Comparison of ENCODE assay signal across 23 cellular contexts in the genomic region with DNA sequence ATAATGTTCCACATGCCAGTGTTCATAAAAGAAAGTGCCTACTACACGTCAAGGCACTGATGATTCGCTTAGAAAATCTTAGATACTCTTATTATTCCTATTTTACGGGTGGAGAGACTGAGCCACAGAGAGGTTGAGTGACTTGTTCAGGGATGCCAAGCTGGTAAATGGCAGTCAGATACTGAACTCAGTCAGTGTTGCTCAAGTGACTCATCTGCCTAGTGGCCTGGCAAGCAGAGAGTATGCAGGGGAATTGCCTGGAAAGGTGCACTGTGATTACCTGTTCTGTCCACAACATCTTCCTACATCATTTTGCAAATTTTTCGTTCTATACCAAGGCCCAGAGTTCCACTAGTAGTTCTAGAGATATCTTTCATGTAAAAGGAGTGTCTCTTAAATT.
DNase-seq lines count a peak whose midpoint lies in the region; ATAC-seq lines count a peak whose summit lies in the region.
"Had no signal": no experiment of that assay in that cellular context is flagged by ENCODE, and none has a peak within 500 bp of the region (broad histone marks: within the 10 kb centered on the region; RNA-seq: fewer than 3 reads in every experiment).

No MANE protein-coding gene starts in this region.

- no peaks in the 10 kb centered on the region for H3K36me3 Mint-ChIP-seq in activated T-cell treated with anti-CD3 and anti-CD28 coated beads, Interleukin-2, amount 50 U/mL, for 72 hours (ENCODE audit: insufficient read depth in 2 of 2)
- H3K36me3 Mint-ChIP-seq in activated T-helper 17 cell treated with anti-CD3 and anti-CD28 coated beads, Interleukin-2, amount 50 U/mL, for 72 hours (ENCODE audit: low read depth), result no peaks in the 10 kb centered on the region

- H4K20me1 ChIP-seq in GM23248 (ENCODE audit: insufficient read depth), result peaks cover 6% of the 10 kb centered on the region; the same call in 1 of the 2 replicates

- H3K36me3 ChIP-seq in GM23248 (ENCODE audit: low read depth) (no peaks in the 10 kb centered on the region), trophoblast cell (ENCODE audit: control insufficient read depth in 1 of 2, insufficient read depth in 2 of 2, low read length in 2 of 2) (no peaks in the 10 kb centered on the region)
- H3K36me3 ChIP-seq: ascending aorta, sigmoid colon had no signal

- peaks cover 70% of the 10 kb centered on the region for H3K4me1 Mint-ChIP-seq in activated T-cell treated with anti-CD3 and anti-CD28 coated beads, Interleukin-2, amount 50 U/mL, for 72 hours (ENCODE audit: low read depth)
- H3K4me1 Mint-ChIP-seq in activated T-helper 17 cell treated with anti-CD3 and anti-CD28 coated beads, Interleukin-2, amount 50 U/mL, for 72 hours, result peaks cover 31% of the 10 kb centered on the region

- H3K9me3 Mint-ChIP-seq in activated T-cell treated with anti-CD3 and anti-CD28 coated beads, Interleukin-2, amount 50 U/mL, for 72 hours, result no peaks in the 10 kb centered on the region
- no peaks in the 10 kb centered on the region for H3K9me3 Mint-ChIP-seq in activated T-helper 17 cell treated with anti-CD3 and anti-CD28 coated beads, Interleukin-2, amount 50 U/mL, for 72 hours
- H3K9me3 Mint-ChIP-seq: activated CD4-positive, alpha-beta T cell treated with anti-CD3 and anti-CD28 coated beads, Interleukin-2, amount 10 ng/mL, durations not matched to agents 24 days and 14 days; activated T-helper 1 cell treated with anti-CD3 and anti-CD28 coated beads, Interleukin-12 subunit alpha, Interleukin-12 subunit beta, Interleukin-2, Interleukin-4 antibody, amounts not matched to agents 30 ng/mL and 10 ng/mL and 1 ng/mL, durations not matched to agents 14 hours and 24 hours and 36 hours; dendritic cell treated with granulocyte-macrophage colony-stimulating factor and Interleukin-4, amounts not matched to agents 40 ng/mL and 50 ng/mL, for 4 days had no signal

- H3K9ac ChIP-seq in GM23248 (no peak overlapping the region), trophoblast cell (ENCODE audit: low read length) (no peak overlapping the region)

- no peak overlapping the region for H3K4me2 ChIP-seq in GM23248 (ENCODE audit: unreplicated experiment)
- H3K4me2 ChIP-seq in trophoblast cell (ENCODE audit: low read length), result no peak overlapping the region
- H3K4me2 ChIP-seq: hepatocyte had no signal

- H2BK120ac ChIP-seq in trophoblast cell (ENCODE audit: insufficient read depth, low read length, poor library complexity), result no peak overlapping the region

- peak overlapping the region; percentile 49 for H2BK12ac ChIP-seq in trophoblast cell (ENCODE audit: low read length)

- no peaks in the 10 kb centered on the region for H3F3A ChIP-seq in GM23248 (ENCODE audit: insufficient read depth)

- H3K27me3 ChIP-seq in GM23248 (replicated peaks; ENCODE audit: insufficient read depth) (no peaks in the 10 kb centered on the region), trophoblast cell (ENCODE audit: insufficient read depth, low read length) (no peaks in the 10 kb centered on the region)
- H3K27me3 ChIP-seq: ascending aorta, hepatocyte, sigmoid colon had no signal

- DNase-seq in activated T-cell treated with anti-CD3 and anti-CD28 coated beads, Interleukin-2, amount 50 U/mL, for 72 hours, result peak; percentile 14 to 16
- no peak for DNase-seq in activated T-cell treated with anti-CD3 and anti-CD28 coated beads, Interleukin-2, amount 50 U/mL, for 1 hour
- DNase-seq in GM23248, result peak; percentile 18
- DNase-seq in trophoblast cell, result peak; percentile 30 to 61
- no peak for DNase-seq in NCI-H1048 (lab: John Stamatoyannopoulos, UW)
- DNase-seq in NCI-H2107 treated with DMSO at 0.1 percent for 48 hours (lab: John Stamatoyannopoulos, UW; ENCODE audit: unreplicated experiment), result no peak
- DNase-seq in NCI-H69 (lab: John Stamatoyannopoulos, UW), result no peak
- DNase-seq: activated CD4-positive, alpha-beta T cell treated with anti-CD3 and anti-CD28 coated beads, Interleukin-2, amount 10 ng/mL, durations not matched to agents 24 days and 14 days; HCEC 1CT; NCI-H1092; NCI-H2171; NK-92 treated with Interleukin-12 subunit alpha and Interleukin-12 subunit beta, amount 100 ng/mL, for 24 hours; SHP77; sigmoid colon; stimulated activated naive CD4-positive, alpha-beta T cell treated with Interleukin-2 at 50 U/mL for 16 hours; T-helper 2 cell had no signal

- H3K4me3 ChIP-seq in GM23248 (no peak overlapping the region), trophoblast cell (ENCODE audit: low read depth, low read length) (no peak overlapping the region)
- H3K4me3 ChIP-seq: ascending aorta, GM12878, hepatocyte, sigmoid colon had no signal

- no peak overlapping the region for H4K12ac ChIP-seq in trophoblast cell (ENCODE audit: low read depth, low read length)

- H3K4ac ChIP-seq in trophoblast cell (ENCODE audit: low read depth, low read length), result no peak overlapping the region

- H3K4me1 ChIP-seq in GM23248 (ENCODE audit: insufficient read depth) (peaks cover 15% of the 10 kb centered on the region), trophoblast cell (ENCODE audit: control insufficient read depth in 1 of 2, insufficient read depth in 2 of 2, low read length in 2 of 2) (peaks cover 11 to 13% of the 10 kb centered on the region in 2 experiments)

- no peak overlapping the region for H3K27ac ChIP-seq in GM23248
- H3K27ac ChIP-seq in trophoblast cell (ENCODE audit: low read depth, low read length), result no peak overlapping the region
- H3K27ac ChIP-seq: ascending aorta, hepatocyte, sigmoid colon had no signal

- peaks cover 4% of the 10 kb centered on the region for H3K79me1 ChIP-seq in trophoblast cell (ENCODE audit: low read length)

- no peak overlapping the region for H2AFZ ChIP-seq in GM23248
- H2AFZ ChIP-seq in trophoblast cell (ENCODE audit: insufficient read depth, low read length, poor library complexity), result no peak overlapping the region
- H2AFZ ChIP-seq: hepatocyte had no signal

- no peak overlapping the region for H2AK5ac ChIP-seq in trophoblast cell (ENCODE audit: low read length)

- H3K27me3 Mint-ChIP-seq in activated T-cell treated with anti-CD3 and anti-CD28 coated beads, Interleukin-2, amount 50 U/mL, for 72 hours (ENCODE audit: low read depth), result no peaks in the 10 kb centered on the region
- H3K27me3 Mint-ChIP-seq in activated T-helper 17 cell treated with anti-CD3 and anti-CD28 coated beads, Interleukin-2, amount 50 U/mL, for 72 hours, result no peaks in the 10 kb centered on the region
- H3K27me3 Mint-ChIP-seq: activated CD4-positive, alpha-beta T cell treated with anti-CD3 and anti-CD28 coated beads, Interleukin-2, amount 10 ng/mL, durations not matched to agents 24 days and 14 days; dendritic cell treated with granulocyte-macrophage colony-stimulating factor and Interleukin-4, amounts not matched to agents 40 ng/mL and 50 ng/mL, for 4 days had no signal

- peak; percentile 64 to 87 for ATAC-seq in activated T-cell treated with anti-CD3 and anti-CD28 coated beads, Interleukin-2, amount 50 U/mL, for 72 hours (replicated peaks in 1 of 2)
- peak; percentile 92 for ATAC-seq in activated T-helper 17 cell treated with anti-CD3 and anti-CD28 coated beads, Interleukin-2, amount 50 U/mL, for 72 hours (replicated peaks)
- ATAC-seq: GM12878, HepG2 had no signal

- no peak overlapping the region for H3K23ac ChIP-seq in trophoblast cell (ENCODE audit: low read length)

- H2BK5ac ChIP-seq in trophoblast cell (ENCODE audit: low read depth, low read length, poor library complexity), result no peak overlapping the region

- in situ Hi-C loops in GM23248 (cut with MboI), result no loop called here

- H3K9me2 ChIP-seq in GM23248 (ENCODE audit: insufficient read depth), result no peaks in the 10 kb centered on the region

- H4K8ac ChIP-seq in trophoblast cell (ENCODE audit: low read depth, low read length), result no peak overlapping the region

- H4K91ac ChIP-seq in trophoblast cell (ENCODE audit: low read depth, low read length), result no peak overlapping the region

- WGBS in GM23248 (ENCODE audit: low coverage in 1 of 2, low lambda C conversion rate in 2 of 2, missing lambda C conversion rate in 2 of 2), 2 experiments, result 92 to 96% methylated on average over 4 of the region's 4 CpGs
- no CpG with 5 or more reads among the region's 4 CpGs for WGBS in trophoblast cell (ENCODE audit: extremely low coverage, insufficient coverage, insufficient read length)

- H3K9me3 ChIP-seq in GM23248 (ENCODE audit: low read depth), result no peaks in the 10 kb centered on the region
- no peaks in the 10 kb centered on the region for H3K9me3 ChIP-seq in trophoblast cell (ENCODE audit: insufficient read depth, low read depth, low read length)
- H3K9me3 ChIP-seq: ascending aorta, sigmoid colon had no signal

- H3K79me2 ChIP-seq in GM23248 (ENCODE audit: insufficient read depth) (peaks cover 86% of the 10 kb centered on the region), trophoblast cell (ENCODE audit: control insufficient read depth, insufficient read depth, low read length, poor library complexity) (peaks cover 7% of the 10 kb centered on the region)

- H3K4me3 Mint-ChIP-seq in activated T-cell treated with anti-CD3 and anti-CD28 coated beads, Interleukin-2, amount 50 U/mL, for 72 hours, result no peak overlapping the region
- peak overlapping the region; percentile 19 for H3K4me3 Mint-ChIP-seq in activated T-helper 17 cell treated with anti-CD3 and anti-CD28 coated beads, Interleukin-2, amount 50 U/mL, for 72 hours
- H3K4me3 Mint-ChIP-seq: activated CD4-positive, alpha-beta T cell treated with anti-CD3 and anti-CD28 coated beads, Interleukin-2, amount 10 ng/mL, durations not matched to agents 24 days and 14 days; activated T-helper 1 cell treated with anti-CD3 and anti-CD28 coated beads, Interleukin-12 subunit alpha, Interleukin-12 subunit beta, Interleukin-2, Interleukin-4 antibody, amounts not matched to agents 30 ng/mL and 10 ng/mL and 1 ng/mL, durations not matched to agents 14 hours and 24 hours and 36 hours; dendritic cell treated with granulocyte-macrophage colony-stimulating factor and Interleukin-4, amounts not matched to agents 40 ng/mL and 50 ng/mL, for 4 days had no signal

- no peak overlapping the region for H3K27ac Mint-ChIP-seq in activated T-cell treated with anti-CD3 and anti-CD28 coated beads, Interleukin-2, amount 50 U/mL, for 72 hours
- peak overlapping the region; percentile 52 for H3K27ac Mint-ChIP-seq in activated T-helper 17 cell treated with anti-CD3 and anti-CD28 coated beads, Interleukin-2, amount 50 U/mL, for 72 hours
- H3K27ac Mint-ChIP-seq: activated CD4-positive, alpha-beta T cell treated with anti-CD3 and anti-CD28 coated beads, Interleukin-2, amount 10 ng/mL, durations not matched to agents 24 days and 14 days; activated T-helper 1 cell treated with anti-CD3 and anti-CD28 coated beads, Interleukin-12 subunit alpha, Interleukin-12 subunit beta, Interleukin-2, Interleukin-4 antibody, amounts not matched to agents 30 ng/mL and 10 ng/mL and 1 ng/mL, durations not matched to agents 14 hours and 24 hours and 36 hours; dendritic cell treated with granulocyte-macrophage colony-stimulating factor and Interleukin-4, amounts not matched to agents 40 ng/mL and 50 ng/mL, for 4 days had no signal

- H3K14ac ChIP-seq in trophoblast cell (ENCODE audit: low read length), result no peak overlapping the region

- no peak overlapping the region for H3K18ac ChIP-seq in trophoblast cell (ENCODE audit: low read length)

Comparison
In these comparisons a context has a peak if more than half of its experiments do, and no peak if none do; other contexts are left out.
1. DNase-seq: peak in activated T-cell treated with anti-CD3 and anti-CD28 coated beads, Interleukin-2, amount 50 U/mL, for 72 hours (2 of 2), GM23248 (single experiment) and trophoblast cell (2 of 2); none in activated T-cell treated with anti-CD3 and anti-CD28 coated beads, Interleukin-2, amount 50 U/mL, for 1 hour (single experiment), NCI-H1048 (single experiment), NCI-H2107 treated with DMSO at 0.1 percent for 48 hours (single experiment) and NCI-H69 (single experiment).